Comparison of ENCODE assay signal across 34 cellular contexts in genomic region chr20:58198384-58198783, GRCh38. TPM values are rescaled to one million over a fixed set of nuclear protein-coding genes. Genes with fewer than 3 reads are reported as not detected.
"Had no signal": no experiment of that assay in that cellular context is flagged by ENCODE, and none has a peak within 500 bp of the region (broad histone marks: within the 10 kb centered on the region; RNA-seq: fewer than 3 reads in every experiment).

No MANE protein-coding gene starts in this region.

- H3K27ac Mint-ChIP-seq: activated B cell treated with CpG ODN at 0.5 μM for 24 hours; activated CD4-positive, alpha-beta memory T cell treated with anti-CD3 and anti-CD28 coated beads, Interleukin-2, amount 10 ng/mL, durations not matched to agents 7 days and 5 days; activated CD8-positive, alpha-beta memory T cell treated with anti-CD3 and anti-CD28 coated beads, Interleukin-2, amount 10 ng/mL, durations not matched to agents 7 days and 5 days; activated naive CD4-positive, alpha-beta T cell treated with anti-CD3 and anti-CD28 coated beads, Interleukin-2, amount 10 ng/mL, durations not matched to agents 7 days and 5 days; activated naive CD8-positive, alpha-beta T cell; activated naive CD8-positive, alpha-beta T cell treated with anti-CD3 and anti-CD28 coated beads, Interleukin-2, amount 50 U/mL, for 24 hours had no signal

- H3K4me3 Mint-ChIP-seq: activated B cell treated with CpG ODN at 0.5 μM for 24 hours; activated CD4-positive, alpha-beta memory T cell treated with anti-CD3 and anti-CD28 coated beads, Interleukin-2, amount 10 ng/mL, durations not matched to agents 7 days and 5 days; activated CD8-positive, alpha-beta memory T cell treated with anti-CD3 and anti-CD28 coated beads, Interleukin-2, amount 10 ng/mL, durations not matched to agents 7 days and 5 days; activated naive CD4-positive, alpha-beta T cell treated with anti-CD3 and anti-CD28 coated beads, Interleukin-2, amount 10 ng/mL, durations not matched to agents 7 days and 5 days; activated naive CD8-positive, alpha-beta T cell; activated naive CD8-positive, alpha-beta T cell treated with anti-CD3 and anti-CD28 coated beads, Interleukin-2, amount 50 U/mL, for 24 hours had no signal

- H3K27ac ChIP-seq: cardiac muscle cell, KMS-11, VCaP had no signal

- H3K4me1 Mint-ChIP-seq: activated B cell treated with CpG ODN at 0.5 μM for 24 hours; activated CD4-positive, alpha-beta memory T cell treated with anti-CD3 and anti-CD28 coated beads, Interleukin-2, amount 10 ng/mL, durations not matched to agents 7 days and 5 days; activated CD8-positive, alpha-beta memory T cell treated with anti-CD3 and anti-CD28 coated beads, Interleukin-2, amount 10 ng/mL, durations not matched to agents 7 days and 5 days; activated naive CD4-positive, alpha-beta T cell treated with anti-CD3 and anti-CD28 coated beads, Interleukin-2, amount 10 ng/mL, durations not matched to agents 7 days and 5 days; activated naive CD8-positive, alpha-beta T cell treated with anti-CD3 and anti-CD28 coated beads, Interleukin-2, amount 50 U/mL, for 24 hours had no signal

- H3K9me3 Mint-ChIP-seq: activated B cell treated with CpG ODN at 0.5 μM for 24 hours; activated naive CD8-positive, alpha-beta T cell treated with anti-CD3 and anti-CD28 coated beads, Interleukin-2, amount 50 U/mL, for 24 hours had no signal

- H3K36me3 Mint-ChIP-seq: activated CD8-positive, alpha-beta memory T cell treated with anti-CD3 and anti-CD28 coated beads, Interleukin-2, amount 10 ng/mL, durations not matched to agents 7 days and 5 days; activated naive CD4-positive, alpha-beta T cell treated with anti-CD3 and anti-CD28 coated beads, Interleukin-2, amount 10 ng/mL, durations not matched to agents 7 days and 5 days; activated naive CD8-positive, alpha-beta T cell had no signal

- H3K4me2 ChIP-seq: KMS-11 had no signal

- H3K4me3 ChIP-seq: cardiac muscle cell had no signal

- H3K27me3 Mint-ChIP-seq: activated CD4-positive, alpha-beta memory T cell treated with anti-CD3 and anti-CD28 coated beads, Interleukin-2, amount 10 ng/mL, durations not matched to agents 7 days and 5 days; activated naive CD8-positive, alpha-beta T cell; activated naive CD8-positive, alpha-beta T cell treated with anti-CD3 and anti-CD28 coated beads, Interleukin-2, amount 50 U/mL, for 24 hours had no signal

- H3K36me3 ChIP-seq: cardiac muscle cell had no signal

- DNase-seq: activated B cell treated with CpG ODN at 0.5 μM for 24 hours; activated CD4-positive, alpha-beta memory T cell treated with anti-CD3 and anti-CD28 coated beads, Interleukin-2, amount 10 ng/mL, durations not matched to agents 7 days and 5 days; activated CD4-positive, alpha-beta T cell treated with anti-CD3 and anti-CD28 coated beads for 4 hours; activated CD4-positive, CD25-positive, alpha-beta regulatory T cell treated with anti-CD3 and anti-CD28 coated beads, Interleukin-2, amount 50 U/mL, for 72 hours; activated CD8-positive, alpha-beta memory T cell treated with anti-CD3 and anti-CD28 coated beads for 24 hours; activated CD8-positive, alpha-beta memory T cell treated with anti-CD3 and anti-CD28 coated beads, Interleukin-2, amount 10 ng/mL, durations not matched to agents 7 days and 5 days; activated CD8-positive, alpha-beta memory T cell treated with anti-CD3 and anti-CD28 coated beads, Interleukin-2, amount 50 U/mL, for 48 hours; activated effector memory CD4-positive, alpha-beta T cell treated with Interleukin-2 at 50 U/mL for 16 hours; activated naive CD4-positive, alpha-beta T cell treated with anti-CD3 and anti-CD28 coated beads, Interleukin-2, amount 10 ng/mL, durations not matched to agents 7 days and 5 days; activated naive CD8-positive, alpha-beta T cell treated with anti-CD3 and anti-CD28 coated beads, Interleukin-2, amount 50 U/mL, for 24 hours; activated T-cell treated with anti-CD3 and anti-CD28 coated beads, Interleukin-2, amount 50 U/mL, for 48 hours; anterior cingulate cortex; MM.1S; MV-4-11; NCI-H1092; NCI-H1436 treated with DMSO at 0.1 percent for 48 hours; NCI-H187; NCI-H2029 treated with DMSO at 0.1 percent for 48 hours; NCI-H2107; NCI-H2171; NCI-H510A; NCI-H526; NCI-H748 treated with DMSO at 0.1 percent for 48 hours; NK-92 treated with Interleukin-12 subunit alpha and Interleukin-12 subunit beta, amount 100 ng/mL, for 24 hours; SIG-M5; SW 1271; T-helper 1 cell; T-helper 2 cell; T-helper 9 cell had no signal

- ATAC-seq: activated CD8-positive, alpha-beta memory T cell treated with anti-CD3 and anti-CD28 coated beads, Interleukin-2, amount 10 ng/mL, durations not matched to agents 7 days and 5 days; activated naive CD8-positive, alpha-beta T cell treated with anti-CD3 and anti-CD28 coated beads, Interleukin-2, amount 50 U/mL, for 24 hours had no signal

RNA-seq across cellular contexts. Expression of gene ANKRD60, which starts 30.1 kb away (rescaled TPM):
- total RNA-seq: activated B cell treated with CpG ODN at 0.5 μM for 24 hours; activated CD4-positive, alpha-beta memory T cell treated with anti-CD3 and anti-CD28 coated beads, Interleukin-2, amount 10 ng/mL, durations not matched to agents 7 days and 5 days; activated CD8-positive, alpha-beta memory T cell treated with anti-CD3 and anti-CD28 coated beads, Interleukin-2, amount 10 ng/mL, durations not matched to agents 7 days and 5 days; cardiac muscle cell; LHCN-M2 had no signal
- polyA plus RNA-seq: cardiac muscle cell had no signal
